In genomic region chr6:28355743-28356665, GRCh38 we compare ENCODE assay signal across 8 cellular contexts. TPM values are rescaled to one million over a fixed set of nuclear protein-coding genes. Genes with fewer than 3 reads are reported as not detected.
DNase-seq lines count a peak whose midpoint lies in the region; ATAC-seq and TF ChIP-seq lines count a peak whose summit lies in the region.

No MANE protein-coding gene starts in this region.

- in situ Hi-C loops in GM23248 (cut with MboI), result loop anchor here (25.0 kb wide), 1 partner anchor 1169 kb away; no protein-coding TSS in a partner anchor

- peaks cover 31% of the 10 kb centered on the region for H3K4me1 Mint-ChIP-seq in activated naive CD8-positive, alpha-beta T cell treated with anti-CD3 and anti-CD28 coated beads, Interleukin-2, amount 10 ng/mL, durations not matched to agents 7 days and 5 days

- POLR2A ChIA-PET in activated naive CD8-positive, alpha-beta T cell treated with anti-CD3 and anti-CD28 coated beads, Interleukin-2, amount 10 ng/mL, durations not matched to agents 7 days and 5 days (lab: Charles Lee), result interaction anchor here (0.6 to 2.4 kb wide), 11 partner anchors 16 to 547 kb away, joined by 3 to 11 read pairs (median 4); partner anchors contain the start of genes ZKSCAN8, ZSCAN16 and ZSCAN26

- no peaks in the 10 kb centered on the region for H3K27me3 ChIP-seq in GM23248 (replicated peaks; ENCODE audit: insufficient read depth)
- no peaks in the 10 kb centered on the region for H3K27me3 ChIP-seq in upper lobe of left lung

- peak overlapping the region; percentile 84 for H3K9ac ChIP-seq in GM23248

- peaks cover 19% of the 10 kb centered on the region for H3K36me3 Mint-ChIP-seq in activated naive CD8-positive, alpha-beta T cell treated with anti-CD3 and anti-CD28 coated beads, Interleukin-2, amount 10 ng/mL, durations not matched to agents 7 days and 5 days

- peak overlapping the region; percentile 91 for H3K4me2 ChIP-seq in GM23248 (ENCODE audit: unreplicated experiment)

- H4K20me1 ChIP-seq in GM23248 (ENCODE audit: insufficient read depth), result no peaks in the 10 kb centered on the region

- H3K27ac ChIP-seq in GM23248 (peak overlapping the region; percentile 74), upper lobe of left lung (peak overlapping the region; percentile 81 to 88 (median 84))

- peak overlapping the region; percentile 89 for H3K4me3 Mint-ChIP-seq in activated naive CD8-positive, alpha-beta T cell treated with anti-CD3 and anti-CD28 coated beads, Interleukin-2, amount 10 ng/mL, durations not matched to agents 7 days and 5 days

- H3K27ac Mint-ChIP-seq in activated naive CD8-positive, alpha-beta T cell treated with anti-CD3 and anti-CD28 coated beads, Interleukin-2, amount 10 ng/mL, durations not matched to agents 7 days and 5 days, result peak overlapping the region; percentile 87

- no peaks in the 10 kb centered on the region for H3K9me2 ChIP-seq in GM23248 (ENCODE audit: insufficient read depth)

- no peaks in the 10 kb centered on the region; the same call in 1 of the 2 replicates for H3F3A ChIP-seq in GM23248 (ENCODE audit: insufficient read depth)

- no peaks in the 10 kb centered on the region for H3K9me3 Mint-ChIP-seq in activated naive CD8-positive, alpha-beta T cell treated with anti-CD3 and anti-CD28 coated beads, Interleukin-2, amount 10 ng/mL, durations not matched to agents 7 days and 5 days

- TF ChIP-seq POLR2A in upper lobe of left lung (IDR thresholded peaks at IDR 0.05), result peak in 1 of 4 donors; percentile 30

- peak; percentile 95 for ATAC-seq in SK-N-SH treated with all-trans-retinoic acid at 6 μM for 48 hours
- ATAC-seq in activated naive CD8-positive, alpha-beta T cell treated with anti-CD3 and anti-CD28 coated beads, Interleukin-2, amount 10 ng/mL, durations not matched to agents 7 days and 5 days (ENCODE audit: low read depth), result peak; percentile 83
- peak; percentile 92 to 94 for ATAC-seq in upper lobe of left lung (ENCODE audit: low FRiP score in 2 of 2)

- 3 to 4% methylated on average over 19 of the region's 19 CpGs for WGBS in GM23248 (ENCODE audit: low coverage in 1 of 2, low lambda C conversion rate in 2 of 2, missing lambda C conversion rate in 2 of 2), 2 experiments
- 6 to 10% methylated on average over 13 to 19 of the region's 19 CpGs for WGBS in upper lobe of left lung, 2 donors

- peak; percentile 83 to 94 (median 90) for TF ChIP-seq CTCF in upper lobe of left lung (IDR thresholded peaks at IDR 0.05)

- peak overlapping the region; percentile 99 for H3K4me3 ChIP-seq in GM23248
- H3K4me3 ChIP-seq in upper lobe of left lung, result peak overlapping the region; percentile 11 to 70 (median 56)

- TF ChIP-seq EP300 in upper lobe of left lung (IDR thresholded peaks at IDR 0.05), result no peak

- H3K4me1 ChIP-seq in GM23248 (ENCODE audit: insufficient read depth) (peaks cover 4% of the 10 kb centered on the region; the same call in 1 of the 2 replicates), upper lobe of left lung (peaks cover 22 to 29% (median 25%) of the 10 kb centered on the region in 4 donors)

- H3K36me3 ChIP-seq in GM23248 (ENCODE audit: low read depth), result no peaks in the 10 kb centered on the region
- peaks cover 0 to 11% (median 0%) of the 10 kb centered on the region in 4 donors for H3K36me3 ChIP-seq in upper lobe of left lung

- DNase-seq in DMS114 treated with DMSO at 0.1 percent for 48 hours (lab: John Stamatoyannopoulos, UW; ENCODE audit: unreplicated experiment) (peak; percentile 89), GM23248 (peak; percentile 91), NCI-H1048 (lab: John Stamatoyannopoulos, UW) (peak; percentile 63), glomerular visceral epithelial cell (ENCODE audit: extremely low spot score) (peak; percentile 90), non-pigmented ciliary epithelial cell (ENCODE audit: low read depth) (peak; percentile 70), upper lobe of left lung (peak in 1 of 2 donors; percentile 87)
- DNase-seq in activated naive CD8-positive, alpha-beta T cell treated with anti-CD3 and anti-CD28 coated beads, Interleukin-2, amount 10 ng/mL, durations not matched to agents 7 days and 5 days, result peak; percentile 65

- peak overlapping the region; percentile 97 for H2AFZ ChIP-seq in GM23248

- peaks cover 25% of the 10 kb centered on the region for H3K79me2 ChIP-seq in GM23248 (ENCODE audit: insufficient read depth)

- H3K27me3 Mint-ChIP-seq in activated naive CD8-positive, alpha-beta T cell treated with anti-CD3 and anti-CD28 coated beads, Interleukin-2, amount 10 ng/mL, durations not matched to agents 7 days and 5 days, result no peaks in the 10 kb centered on the region

- H3K9me3 ChIP-seq in GM23248 (ENCODE audit: low read depth) (no peaks in the 10 kb centered on the region), upper lobe of left lung (no peaks in the 10 kb centered on the region)

TF ChIP-seq in SK-N-SH treated with all-trans-retinoic acid at 6 μM for 48 hours, 23 proteins besides CTCF, POLR2A, EP300 and RAD21 (continues in another document):
- TF ChIP-seq CSDC2 (CRISPR knock-in tag; IDR thresholded peaks at IDR 0.05), result no peak
- TF ChIP-seq RARB (CRISPR knock-in tag; IDR thresholded peaks at IDR 0.05), result no peak
- TF ChIP-seq PATZ1 (CRISPR knock-in tag; IDR thresholded peaks at IDR 0.05; ENCODE audit: borderline replicate concordance), result no peak
- no peak for TF ChIP-seq ZNF70 (CRISPR knock-in tag; IDR thresholded peaks at IDR 0.05)
- TF ChIP-seq ESRRG (CRISPR knock-in tag; IDR thresholded peaks at IDR 0.05), result no peak
- no peak for TF ChIP-seq PPARA (CRISPR knock-in tag; IDR thresholded peaks at IDR 0.05; ENCODE audit: borderline replicate concordance)
- TF ChIP-seq SNAI2 (CRISPR knock-in tag; IDR thresholded peaks at IDR 0.05), result no peak
- TF ChIP-seq OSR1 (CRISPR knock-in tag; IDR thresholded peaks at IDR 0.05), result no peak
- TF ChIP-seq ISL1 (CRISPR knock-in tag; IDR thresholded peaks at IDR 0.05), result no peak
- TF ChIP-seq ZNF565 (CRISPR knock-in tag; conservative IDR thresholded peaks at IDR 0.05; ENCODE audit: low read depth), result no peak
- no peak for TF ChIP-seq TOX (CRISPR knock-in tag; IDR thresholded peaks at IDR 0.05; ENCODE audit: borderline replicate concordance)
- no peak for TF ChIP-seq ZC3H10 (CRISPR knock-in tag; IDR thresholded peaks at IDR 0.05)
- no peak for TF ChIP-seq POU6F1 (CRISPR knock-in tag; IDR thresholded peaks at IDR 0.05; ENCODE audit: borderline replicate concordance, low read depth)
- TF ChIP-seq ZFP3 (CRISPR knock-in tag; IDR thresholded peaks at IDR 0.05), result no peak
- TF ChIP-seq ZFP30 (CRISPR knock-in tag; IDR thresholded peaks at IDR 0.05), result no peak
- TF ChIP-seq GLIS3 (CRISPR knock-in tag; IDR thresholded peaks at IDR 0.05), result no peak

RNA-seq across cellular contexts. Expression of gene ZKSCAN3, which starts 6.3 kb away (rescaled TPM):
- 3.0 and 4.0 TPM in 2 replicates for total RNA-seq in GM23248 (2014; rRNA removed; shearing (Covaris generic))
- polyA plus RNA-seq in GM23248 (2016; fragmentation: Nextera tagmentation; extraction: Ambion mirVana), result 1.6 and 2.5 TPM in 2 replicates
- 1 to 10 TPM; 7.0 to 7.6 TPM for total RNA-seq in activated naive CD8-positive, alpha-beta T cell treated with anti-CD3 and anti-CD28 coated beads, Interleukin-2, amount 10 ng/mL, durations not matched to agents 7 days and 5 days
- 10 to 100 TPM in 1 of 6 donors, 1 to 10 TPM in 5; 2.6 to 10.5 (median 5.6) TPM for total RNA-seq in upper lobe of left lung

RNA-seq across cellular contexts. Expression of gene ZSCAN31, which starts 20.1 kb away (rescaled TPM):
- 0.54 and 1.3 TPM in 2 replicates for total RNA-seq in GM23248 (2014; rRNA removed; shearing (Covaris generic))
- 0.84 and 1.5 TPM in 2 replicates for polyA plus RNA-seq in GM23248 (2016; fragmentation: Nextera tagmentation; extraction: Ambion mirVana)
- 1 to 10 TPM; 1.9 to 2.0 TPM for total RNA-seq in activated naive CD8-positive, alpha-beta T cell treated with anti-CD3 and anti-CD28 coated beads, Interleukin-2, amount 10 ng/mL, durations not matched to agents 7 days and 5 days
- total RNA-seq in upper lobe of left lung, result 10 to 100 TPM; 11.5 to 33.5 (median 18.6) TPM

RNA-seq across cellular contexts. Expression of gene ZSCAN12, which starts 43.5 kb away (rescaled TPM):
- total RNA-seq in GM23248 (2014; rRNA removed; shearing (Covaris generic)), result 1.9 and 3.1 TPM in 2 replicates
- polyA plus RNA-seq in GM23248 (2016; fragmentation: Nextera tagmentation; extraction: Ambion mirVana), result 0.88 and 1.2 TPM in 2 replicates
- 10 to 100 TPM; 13.9 to 15.0 TPM for total RNA-seq in activated naive CD8-positive, alpha-beta T cell treated with anti-CD3 and anti-CD28 coated beads, Interleukin-2, amount 10 ng/mL, durations not matched to agents 7 days and 5 days
- total RNA-seq in upper lobe of left lung, result 10 to 100 TPM in 1 of 6 donors, 1 to 10 TPM in 5; 2.6 to 10.5 (median 5.3) TPM
